20 cellular contexts compared by ENCODE assay signal in the genomic region with DNA sequence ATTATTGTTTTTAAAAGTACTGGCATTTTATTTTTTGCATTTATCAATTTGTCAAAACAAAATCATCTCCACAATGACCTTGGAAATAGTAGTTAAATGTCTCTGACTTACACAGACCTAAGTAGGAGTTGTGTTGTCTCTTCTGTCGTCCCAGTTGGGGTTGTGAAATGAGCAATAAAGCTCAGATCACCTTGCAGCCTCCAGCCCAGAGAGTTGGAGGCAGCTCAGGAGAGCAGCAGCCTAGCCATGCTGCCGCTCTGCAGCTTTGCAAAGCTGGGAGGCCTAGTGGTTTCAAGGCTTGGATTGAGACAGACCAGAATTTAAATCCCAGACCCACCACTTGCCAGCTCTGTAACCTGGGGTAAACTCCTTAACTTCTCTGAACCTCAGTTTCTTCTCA.
A peak's percentile ranks its signal among the peaks of the same experiment; 100 is the strongest.
DNase-seq lines count a peak whose midpoint lies in the region; ATAC-seq, FAIRE-seq and TF ChIP-seq lines count a peak whose summit lies in the region.
"Had no signal": no experiment of that assay in that cellular context is flagged by ENCODE, and none has a peak within 500 bp of the region (broad histone marks: within the 10 kb centered on the region; RNA-seq: fewer than 3 reads in every experiment).

No MANE protein-coding gene starts in this region.

- H3K27me3 ChIP-seq in liver (ENCODE audit: control insufficient read depth in 4 of 4, insufficient read depth in 4 of 4, low read length in 3 of 4) (no peaks in the 10 kb centered on the region), HepG2 (ENCODE audit: control insufficient read depth in 1 of 2, insufficient read depth in 2 of 2, low read length in 2 of 2) (no peaks in the 10 kb centered on the region), sigmoid colon (no peaks in the 10 kb centered on the region)

- peaks cover 14% of the 10 kb centered on the region for H3K79me2 ChIP-seq in HepG2 (ENCODE audit: insufficient read depth, low read length)

- in situ Hi-C loops in HepG2 (cut with HindIII; ENCODE audit: extremely low pct_ligation_motif_present, low pct_unique_long_range_greater_than_20kb): no loop called here

- H3K4me3 Mint-ChIP-seq in stimulated activated naive B cell treated with anti-CD40 and anti-IgM and Interleukin-4, amounts not matched to agents 10 μg/mL and 1 μg/mL and 100 μg/mL, for 72 hours: no peak overlapping the region
- H3K4me3 Mint-ChIP-seq: activated naive CD4-positive, alpha-beta T cell treated with anti-CD3 and anti-CD28 coated beads, Interleukin-2, amount 10 ng/mL, durations not matched to agents 7 days and 5 days; CD8-positive, alpha-beta T cell had no signal

- POLR2A ChIA-PET in HepG2 (lab: Yijun Ruan, JAX): no interaction called here

- no peak for FAIRE-seq in HepG2 (lab: Jason Lieb, UNC)
- FAIRE-seq in kidney (lab: Jason Lieb, UNC): no peak
- FAIRE-seq: astrocyte, HTR-8/SVneo had no signal

- H4K20me1 ChIP-seq in HepG2 (ENCODE audit: insufficient read depth, low read length): no peaks in the 10 kb centered on the region

- peaks cover 18 to 73% (median 53%) of the 10 kb centered on the region in 4 donors for H3K4me1 ChIP-seq in liver (ENCODE audit: control insufficient read depth in 4 of 4, insufficient read depth in 4 of 4, low read length in 3 of 4)
- no peaks in the 10 kb centered on the region for H3K4me1 ChIP-seq in HepG2 (ENCODE audit: insufficient read depth, low read length)
- H3K4me1 ChIP-seq in kidney (ENCODE audit: control insufficient read depth in 1 of 2, insufficient read depth in 1 of 2, low read depth in 1 of 2, low read length in 2 of 2): peaks cover 10 to 17% of the 10 kb centered on the region in 2 donors
- peaks cover 0 to 28% (median 15%) of the 10 kb centered on the region in 4 donors for H3K4me1 ChIP-seq in sigmoid colon

- TF ChIP-seq EP300 in HepG2 (IDR thresholded peaks at IDR 0.05; ENCODE audit: low read depth in 2 of 2, low read length in 2 of 2) (no peak), HepG2 (CRISPR knock-in tag; IDR thresholded peaks at IDR 0.05; ENCODE audit: borderline replicate concordance) (no peak), sigmoid colon (IDR thresholded peaks at IDR 0.05) (no peak)

- H3K4me3 ChIP-seq in liver (ENCODE audit: low read depth in 1 of 3, low read length in 3 of 3) (no peak overlapping the region), HepG2 (replicated peaks in 1 of 3; ENCODE audit: insufficient read depth in 1 of 3, low read depth in 2 of 3, low read length in 3 of 3) (no peak overlapping the region), kidney (ENCODE audit: low read length in 2 of 2) (no peak overlapping the region), sigmoid colon (no peak overlapping the region)

- H3K36me3 ChIP-seq in liver (ENCODE audit: control insufficient read depth in 4 of 4, insufficient read depth in 3 of 4, low read depth in 1 of 4, low read length in 3 of 4): no peaks in the 10 kb centered on the region
- peaks cover 9 to 11% of the 10 kb centered on the region in 2 experiments; a peak in 4 of 5 replicates for H3K36me3 ChIP-seq in HepG2 (replicated peaks in 1 of 2; ENCODE audit: control insufficient read depth in 1 of 2, insufficient read depth in 2 of 2, low read length in 2 of 2)
- no peaks in the 10 kb centered on the region for H3K36me3 ChIP-seq in kidney (ENCODE audit: control insufficient read depth in 1 of 2, insufficient read depth in 2 of 2, low read length in 2 of 2)
- H3K36me3 ChIP-seq in sigmoid colon: no peaks in the 10 kb centered on the region

- H2AFZ ChIP-seq in HepG2 (ENCODE audit: low read length): no peak overlapping the region

- peak overlapping the region; percentile 57 to 80 for H3K27ac ChIP-seq in liver (ENCODE audit: low read depth in 1 of 2, low read length in 2 of 2)
- no peak overlapping the region for H3K27ac ChIP-seq in HepG2 (ENCODE audit: extremely low read length, insufficient read depth, low read length)
- H3K27ac ChIP-seq in kidney (ENCODE audit: low read depth in 2 of 2, low read length in 2 of 2): peak overlapping the region; percentile 49 to 78
- H3K27ac ChIP-seq in sigmoid colon: peak overlapping the region; percentile 37 to 71 (median 62)

- no peak for TF ChIP-seq POLR2A in HepG2 (IDR thresholded peaks at IDR 0.05; ENCODE audit: insufficient read depth in 1 of 2, low read depth in 2 of 2, low read length in 2 of 2)
- no peak for TF ChIP-seq POLR2A in sigmoid colon (IDR thresholded peaks at IDR 0.05)

- H3K4me2 ChIP-seq in HepG2 (ENCODE audit: low read depth, low read length): no peak overlapping the region

- CTCF ChIA-PET in HepG2 (lab: Yijun Ruan, JAX; ENCODE audit: low intra/inter-chr PET ratio, low total read pairs): no interaction called here

- no peaks in the 10 kb centered on the region for H3K4me1 Mint-ChIP-seq in stimulated activated naive B cell treated with anti-CD40 and anti-IgM and Interleukin-4, amounts not matched to agents 10 μg/mL and 1 μg/mL and 100 μg/mL, for 72 hours
- H3K4me1 Mint-ChIP-seq: activated naive CD4-positive, alpha-beta T cell treated with anti-CD3 and anti-CD28 coated beads, Interleukin-2, amount 10 ng/mL, durations not matched to agents 7 days and 5 days had no signal

- BruUV-seq in HepG2 (replicated peaks; lab: Mats Ljungman, UMichigan): no TSS peak

- TF ChIP-seq RAD21 in liver (IDR thresholded peaks at IDR 0.05) (no peak), HepG2 (CRISPR knock-in tag; IDR thresholded peaks at IDR 0.05) (no peak)

- H3K27me3 Mint-ChIP-seq in stimulated activated naive B cell treated with anti-CD40 and anti-IgM and Interleukin-4, amounts not matched to agents 10 μg/mL and 1 μg/mL and 100 μg/mL, for 72 hours: no peaks in the 10 kb centered on the region
- H3K27me3 Mint-ChIP-seq: activated naive CD4-positive, alpha-beta T cell treated with anti-CD3 and anti-CD28 coated beads, Interleukin-2, amount 10 ng/mL, durations not matched to agents 7 days and 5 days had no signal

- H3K27ac Mint-ChIP-seq in stimulated activated naive B cell treated with anti-CD40 and anti-IgM and Interleukin-4, amounts not matched to agents 10 μg/mL and 1 μg/mL and 100 μg/mL, for 72 hours: no peak overlapping the region
- H3K27ac Mint-ChIP-seq: activated naive CD4-positive, alpha-beta T cell treated with anti-CD3 and anti-CD28 coated beads, Interleukin-2, amount 10 ng/mL, durations not matched to agents 7 days and 5 days; CD8-positive, alpha-beta T cell had no signal

- ATAC-seq in HepG2 (no peak), HG03457 (IDR thresholded peaks at IDR 0.05; ENCODE audit: unreplicated experiment) (no peak)
- no peak for ATAC-seq in stimulated activated naive B cell treated with anti-CD40 and anti-IgM and Interleukin-4, amounts not matched to agents 10 μg/mL and 1 μg/mL and 100 μg/mL, for 72 hours (replicated peaks)
- ATAC-seq: CD8-positive, alpha-beta T cell had no signal

- no peaks in the 10 kb centered on the region for H3K9me3 ChIP-seq in liver (ENCODE audit: control insufficient read depth in 4 of 4, low read length in 3 of 4)
- H3K9me3 ChIP-seq in HepG2 (ENCODE audit: low read length): no peaks in the 10 kb centered on the region
- no peaks in the 10 kb centered on the region for H3K9me3 ChIP-seq in kidney (ENCODE audit: control insufficient read depth in 1 of 2, low read length in 2 of 2)
- H3K9me3 ChIP-seq in sigmoid colon: no peaks in the 10 kb centered on the region

- TF ChIP-seq CTCF in liver (IDR thresholded peaks at IDR 0.05; ENCODE audit: low read depth, low read length, missing input control) (no peak), HepG2 (CRISPR knock-in tag; IDR thresholded peaks at IDR 0.05) (no peak), kidney (IDR thresholded peaks at IDR 0.05; ENCODE audit: borderline replicate concordance, extremely low read depth, insufficient read depth) (no peak), sigmoid colon (IDR thresholded peaks at IDR 0.05) (no peak)

- DNase-seq in HepG2 (ENCODE audit: low spot score) (no peak), kidney (no peak), sigmoid colon (no peak), SHP77 treated with DMSO at 0.1 percent for 48 hours (lab: John Stamatoyannopoulos, UW) (no peak), NCI-H2029 (lab: John Stamatoyannopoulos, UW) (no peak)
- no peak for DNase-seq in stimulated activated naive B cell treated with anti-CD40 and anti-IgM and Interleukin-4, amounts not matched to agents 10 μg/mL and 1 μg/mL and 100 μg/mL, for 72 hours
- DNase-seq: activated CD4-positive, alpha-beta T cell treated with anti-CD3 and anti-CD28 coated beads, Interleukin-2, amount 50 U/mL, for 48 hours; activated naive CD4-positive, alpha-beta T cell treated with anti-CD3 and anti-CD28 coated beads, Interleukin-2, amount 10 ng/mL, durations not matched to agents 7 days and 5 days; CD8-positive, alpha-beta T cell; foreskin fibroblast; GOT3; kidney glomerular epithelial cell; NCI-H1417 treated with DMSO at 0.1 percent for 48 hours; occipital lobe; stimulated activated CD4-positive, alpha-beta T cell treated with anti-CD3 and anti-CD28 coated beads, Interleukin-2, amount 100 ng/mL, for 48 hours; SW 1271 had no signal

- H3K9ac ChIP-seq in liver (ENCODE audit: low read depth in 1 of 2, low read length in 2 of 2) (no peak overlapping the region), HepG2 (ENCODE audit: insufficient read depth, low read depth, low read length) (no peak overlapping the region), kidney (ENCODE audit: low read length in 2 of 2) (peak overlapping the region in 1 of 2 donors; percentile 32)

- 59% methylated on average over 2 of the region's 2 CpGs for WGBS in liver
- WGBS in HepG2 (ENCODE audit: low lambda C conversion rate): 80% methylated on average over 2 of the region's 2 CpGs
- 19 to 59% methylated on average over 2 of the region's 2 CpGs for WGBS in sigmoid colon, 2 donors

- H3K36me3 Mint-ChIP-seq in stimulated activated naive B cell treated with anti-CD40 and anti-IgM and Interleukin-4, amounts not matched to agents 10 μg/mL and 1 μg/mL and 100 μg/mL, for 72 hours: no peaks in the 10 kb centered on the region

- intact Hi-C loops in HepG2 (cut with micrococcal nuclease; ENCODE audit: unreplicated experiment): no loop called here
- intact Hi-C loops in kidney (cut with DNase I): no loop called here
- intact Hi-C loops in sigmoid colon (cut with DNase I): no loop called here

- no peaks in the 10 kb centered on the region for H3K9me3 Mint-ChIP-seq in stimulated activated naive B cell treated with anti-CD40 and anti-IgM and Interleukin-4, amounts not matched to agents 10 μg/mL and 1 μg/mL and 100 μg/mL, for 72 hours
- H3K9me3 Mint-ChIP-seq: activated naive CD4-positive, alpha-beta T cell treated with anti-CD3 and anti-CD28 coated beads, Interleukin-2, amount 10 ng/mL, durations not matched to agents 7 days and 5 days; CD8-positive, alpha-beta T cell had no signal

TF ChIP-seq in liver, 16 proteins besides CTCF, POLR2A, EP300 and RAD21 (continues in another document):
- peak in 1 of 2 donors; percentile 3 for TF ChIP-seq RXRA (IDR thresholded peaks at IDR 0.05)
- TF ChIP-seq JUND (IDR thresholded peaks at IDR 0.05): no peak
